In the genomic region with DNA sequence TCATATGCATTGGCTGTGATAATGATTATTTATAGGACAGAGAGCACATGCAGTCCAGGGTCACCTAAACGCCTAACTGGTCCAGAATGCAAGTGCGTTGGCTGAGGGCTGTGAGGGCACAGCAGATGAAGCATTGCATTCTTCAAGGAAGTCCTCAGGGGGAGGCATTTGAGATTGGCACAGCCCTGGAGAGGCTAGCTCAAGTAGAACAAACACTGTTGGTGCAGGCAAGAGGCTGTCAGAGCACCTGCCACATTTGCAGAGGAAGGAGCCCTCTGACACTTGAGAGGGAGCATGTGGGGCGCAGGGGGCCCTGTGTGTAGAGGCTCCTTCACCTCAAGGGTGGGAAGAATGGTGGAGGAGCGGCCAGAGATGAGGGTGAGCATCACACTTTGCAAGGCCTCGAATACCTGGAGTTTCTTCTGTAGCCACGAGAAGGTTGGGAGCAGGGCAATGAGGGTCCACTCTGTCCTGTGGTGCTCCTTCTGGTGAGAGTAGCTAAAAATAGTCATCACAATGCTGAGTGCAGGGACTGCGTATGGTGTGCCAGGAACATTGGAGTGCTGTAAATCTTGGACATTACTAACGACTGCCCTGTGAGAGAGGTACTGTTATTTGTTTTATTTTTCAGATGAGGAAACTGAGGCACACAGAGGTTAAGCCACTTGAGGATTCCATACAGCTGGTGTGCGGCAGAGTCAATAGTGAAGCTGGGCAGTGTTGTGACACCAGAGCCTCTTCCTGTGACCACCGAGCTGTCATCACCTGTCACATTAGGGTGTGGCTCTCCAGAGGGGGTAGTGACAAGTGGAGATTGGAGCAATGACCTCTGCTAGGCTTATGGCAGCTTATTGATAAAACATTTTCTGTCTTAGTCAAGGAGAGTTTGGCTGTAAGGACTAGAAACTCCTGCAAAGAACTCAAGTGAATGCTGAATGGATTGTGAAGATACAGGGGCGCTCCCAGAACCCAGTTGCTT, we compare ENCODE assay signal across 1 cellular context.
A peak's percentile ranks its signal among the peaks of the same experiment; 100 is the strongest.
TF ChIP-seq lines count a peak whose summit lies in the region.

No MANE protein-coding gene starts in this region.

TF ChIP-seq in K562, 482 proteins besides CTCF, POLR2A, EP300 and RAD21 (continued from another document):
- TF ChIP-seq KLF1 (tag; IDR thresholded peaks at IDR 0.05), result peak; percentile 31; the same call in 1 of the 2 replicates
- peak; percentile 40; the same call in 1 of the 2 replicates for TF ChIP-seq PBX2 (CRISPR knock-in tag; IDR thresholded peaks at IDR 0.05; ENCODE audit: low read depth)
- peak; percentile 88 for TF ChIP-seq PBX2 (tag; conservative IDR thresholded peaks at IDR 0.05; ENCODE audit: low read depth)
- no peak for TF ChIP-seq RBM39 (optimal IDR thresholded peaks at IDR 0.05; ENCODE audit: low read depth, low read length)
- TF ChIP-seq ZNF586 (CRISPR knock-in tag; conservative IDR thresholded peaks at IDR 0.05), result no peak
- no peak for TF ChIP-seq LEF1 (IDR thresholded peaks at IDR 0.05)
- TF ChIP-seq CHD4 (IDR thresholded peaks at IDR 0.05; ENCODE audit: insufficient read depth, insufficient replicate concordance, low read depth, low read length, poor library complexity, severe bottlenecking), result no peak
- TF ChIP-seq, protein P1, sequence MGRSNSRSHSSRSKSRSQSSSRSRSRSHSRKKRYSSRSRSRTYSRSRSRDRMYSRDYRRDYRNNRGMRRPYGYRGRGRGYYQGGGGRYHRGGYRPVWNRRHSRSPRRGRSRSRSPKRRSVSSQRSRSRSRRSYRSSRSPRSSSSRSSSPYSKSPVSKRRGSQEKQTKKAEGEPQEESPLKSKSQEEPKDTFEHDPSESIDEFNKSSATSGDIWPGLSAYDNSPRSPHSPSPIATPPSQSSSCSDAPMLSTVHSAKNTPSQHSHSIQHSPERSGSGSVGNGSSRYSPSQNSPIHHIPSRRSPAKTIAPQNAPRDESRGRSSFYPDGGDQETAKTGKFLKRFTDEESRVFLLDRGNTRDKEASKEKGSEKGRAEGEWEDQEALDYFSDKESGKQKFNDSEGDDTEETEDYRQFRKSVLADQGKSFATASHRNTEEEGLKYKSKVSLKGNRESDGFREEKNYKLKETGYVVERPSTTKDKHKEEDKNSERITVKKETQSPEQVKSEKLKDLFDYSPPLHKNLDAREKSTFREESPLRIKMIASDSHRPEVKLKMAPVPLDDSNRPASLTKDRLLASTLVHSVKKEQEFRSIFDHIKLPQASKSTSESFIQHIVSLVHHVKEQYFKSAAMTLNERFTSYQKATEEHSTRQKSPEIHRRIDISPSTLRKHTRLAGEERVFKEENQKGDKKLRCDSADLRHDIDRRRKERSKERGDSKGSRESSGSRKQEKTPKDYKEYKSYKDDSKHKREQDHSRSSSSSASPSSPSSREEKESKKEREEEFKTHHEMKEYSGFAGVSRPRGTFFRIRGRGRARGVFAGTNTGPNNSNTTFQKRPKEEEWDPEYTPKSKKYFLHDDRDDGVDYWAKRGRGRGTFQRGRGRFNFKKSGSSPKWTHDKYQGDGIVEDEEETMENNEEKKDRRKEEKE (IDR thresholded peaks at IDR 0.05; ENCODE audit: borderline replicate concordance in 1 of 2, control insufficient read depth in 1 of 2, low read depth in 2 of 2, low read length in 1 of 2), result no peak
- TF ChIP-seq NFE2L1 (tag; IDR thresholded peaks at IDR 0.05; ENCODE audit: borderline replicate concordance, low read depth), result no peak
- TF ChIP-seq LARP7 (IDR thresholded peaks at IDR 0.05), result no peak
- TF ChIP-seq ZFP1 (CRISPR knock-in tag; IDR thresholded peaks at IDR 0.05), result no peak
- no peak for TF ChIP-seq ZNF408 (CRISPR knock-in tag; IDR thresholded peaks at IDR 0.05; ENCODE audit: low read depth)
- peak; percentile 55; the same call in 1 of the 2 replicates for TF ChIP-seq TFAP4 (CRISPR knock-in tag; IDR thresholded peaks at IDR 0.05; ENCODE audit: borderline replicate concordance)
- no peak for TF ChIP-seq MED1 (CRISPR knock-in tag; IDR thresholded peaks at IDR 0.05; ENCODE audit: borderline replicate concordance)
- peak in 1 of 2 experiments; percentile 45; a peak in 1 of 4 replicates for TF ChIP-seq HDAC1 (IDR thresholded peaks at IDR 0.05)
- TF ChIP-seq, protein P2, sequence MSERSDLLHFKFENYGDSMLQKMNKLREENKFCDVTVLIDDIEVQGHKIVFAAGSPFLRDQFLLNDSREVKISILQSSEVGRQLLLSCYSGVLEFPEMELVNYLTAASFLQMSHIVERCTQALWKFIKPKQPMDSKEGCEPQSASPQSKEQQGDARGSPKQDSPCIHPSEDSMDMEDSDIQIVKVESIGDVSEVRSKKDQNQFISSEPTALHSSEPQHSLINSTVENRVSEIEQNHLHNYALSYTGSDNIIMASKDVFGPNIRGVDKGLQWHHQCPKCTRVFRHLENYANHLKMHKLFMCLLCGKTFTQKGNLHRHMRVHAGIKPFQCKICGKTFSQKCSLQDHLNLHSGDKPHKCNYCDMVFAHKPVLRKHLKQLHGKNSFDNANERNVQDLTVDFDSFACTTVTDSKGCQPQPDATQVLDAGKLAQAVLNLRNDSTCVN (CRISPR knock-in tag; IDR thresholded peaks at IDR 0.05), result no peak
- TF ChIP-seq FOXA1 (IDR thresholded peaks at IDR 0.05; ENCODE audit: borderline replicate concordance), result no peak
- TF ChIP-seq PKNOX1 (IDR thresholded peaks at IDR 0.05), result peak; percentile 64
- TF ChIP-seq ZNF263 (CRISPR knock-in tag; IDR thresholded peaks at IDR 0.05; ENCODE audit: borderline replicate concordance), result peak; percentile 18; the same call in 1 of the 2 replicates
- no peak for TF ChIP-seq RBM34 (IDR thresholded peaks at IDR 0.05; ENCODE audit: borderline replicate concordance, insufficient read depth, low read length)
- peak; percentile 64 for TF ChIP-seq TCF3 (CRISPR knock-in tag; IDR thresholded peaks at IDR 0.05)
- TF ChIP-seq ZNF655 (CRISPR knock-in tag; IDR thresholded peaks at IDR 0.05), result no peak
- peak; percentile 95 for TF ChIP-seq MEIS2 (IDR thresholded peaks at IDR 0.05; ENCODE audit: partially characterized antibody)
- no peak for TF ChIP-seq RAD51 (IDR thresholded peaks at IDR 0.05; ENCODE audit: borderline replicate concordance, low read depth)
- TF ChIP-seq WHSC1 (IDR thresholded peaks at IDR 0.05; ENCODE audit: low read length), result no peak
- peak; percentile 71 for TF ChIP-seq CBFA2T3 (IDR thresholded peaks at IDR 0.05)
- no peak for TF ChIP-seq NR2C2 (CRISPR knock-in tag; IDR thresholded peaks at IDR 0.05)
- 0 out of 2 replicates have a peak, but pooled peaks have one; percentile 20 for TF ChIP-seq NR2C2 (tag; IDR thresholded peaks at IDR 0.05)
- TF ChIP-seq HDAC2 (IDR thresholded peaks at IDR 0.05), result peak; percentile 65; the same call in 1 of the 2 replicates
- TF ChIP-seq NR2C1 (IDR thresholded peaks at IDR 0.05), result no peak
- peak; percentile 59 for TF ChIP-seq NR2C1 (tag; IDR thresholded peaks at IDR 0.05)
- no peak for TF ChIP-seq EWSR1 (IDR thresholded peaks at IDR 0.05; ENCODE audit: borderline replicate concordance, low read depth, partially characterized antibody)
- no peak for TF ChIP-seq KLF6 (CRISPR knock-in tag; IDR thresholded peaks at IDR 0.05; ENCODE audit: borderline replicate concordance)
- TF ChIP-seq, protein P3, sequence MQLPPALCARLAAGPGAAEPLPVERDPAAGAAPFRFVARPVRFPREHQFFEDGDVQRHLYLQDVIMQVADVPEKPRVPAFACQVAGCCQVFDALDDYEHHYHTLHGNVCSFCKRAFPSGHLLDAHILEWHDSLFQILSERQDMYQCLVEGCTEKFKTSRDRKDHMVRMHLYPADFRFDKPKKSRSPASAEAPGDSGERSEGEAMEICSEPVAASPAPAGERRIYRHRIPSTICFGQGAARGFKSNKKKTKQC (CRISPR knock-in tag; IDR thresholded peaks at IDR 0.05), result no peak
- TF ChIP-seq CTBP1 (IDR thresholded peaks at IDR 0.05; ENCODE audit: borderline replicate concordance), result peak; percentile 47; the same call in 1 of the 2 replicates
- peak; percentile 81 to 89 for TF ChIP-seq KDM1A (IDR thresholded peaks at IDR 0.05)
- no peak for TF ChIP-seq NFIX (CRISPR knock-in tag; IDR thresholded peaks at IDR 0.05; ENCODE audit: low read depth)
- TF ChIP-seq RCOR1 (IDR thresholded peaks at IDR 0.05; ENCODE audit: borderline replicate concordance in 1 of 2, low read depth in 2 of 2, low read length in 2 of 2), result peak in 1 of 2 experiments; percentile 95; a peak in 2 of 4 replicates
- peak; percentile 30; the same call in 1 of the 2 replicates for TF ChIP-seq TAL1 (IDR thresholded peaks at IDR 0.05)
- no peak for TF ChIP-seq CEBPB (tag; IDR thresholded peaks at IDR 0.05)
- TF ChIP-seq, protein P4, sequence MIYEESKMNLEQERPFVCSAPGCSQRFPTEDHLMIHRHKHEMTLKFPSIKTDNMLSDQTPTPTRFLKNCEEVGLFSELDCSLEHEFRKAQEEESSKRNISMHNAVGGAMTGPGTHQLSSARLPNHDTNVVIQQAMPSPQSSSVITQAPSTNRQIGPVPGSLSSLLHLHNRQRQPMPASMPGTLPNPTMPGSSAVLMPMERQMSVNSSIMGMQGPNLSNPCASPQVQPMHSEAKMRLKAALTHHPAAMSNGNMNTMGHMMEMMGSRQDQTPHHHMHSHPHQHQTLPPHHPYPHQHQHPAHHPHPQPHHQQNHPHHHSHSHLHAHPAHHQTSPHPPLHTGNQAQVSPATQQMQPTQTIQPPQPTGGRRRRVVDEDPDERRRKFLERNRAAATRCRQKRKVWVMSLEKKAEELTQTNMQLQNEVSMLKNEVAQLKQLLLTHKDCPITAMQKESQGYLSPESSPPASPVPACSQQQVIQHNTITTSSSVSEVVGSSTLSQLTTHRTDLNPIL (CRISPR knock-in tag; IDR thresholded peaks at IDR 0.05), result no peak
- TF ChIP-seq BMI1 (IDR thresholded peaks at IDR 0.05; ENCODE audit: low read length), result no peak
- TF ChIP-seq ZNF696 (CRISPR knock-in tag; conservative IDR thresholded peaks at IDR 0.05), result no peak
- TF ChIP-seq KLF16 (IDR thresholded peaks at IDR 0.05), result no peak
- TF ChIP-seq TCF7 (IDR thresholded peaks at IDR 0.05; ENCODE audit: borderline replicate concordance), result no peak
- no peak for TF ChIP-seq SIN3A (IDR thresholded peaks at IDR 0.05; ENCODE audit: borderline replicate concordance in 2 of 2, control insufficient read depth in 1 of 2, low read depth in 2 of 2, low read length in 2 of 2)
- TF ChIP-seq SMAD4 (CRISPR knock-in tag; conservative IDR thresholded peaks at IDR 0.05), result peak; percentile 61; the same call in 1 of the 2 replicates
- no peak for TF ChIP-seq ZNF668 (CRISPR knock-in tag; IDR thresholded peaks at IDR 0.05)
- no peak for TF ChIP-seq ETV5 (CRISPR knock-in tag; IDR thresholded peaks at IDR 0.05; ENCODE audit: low read depth)
